In the genomic region with DNA sequence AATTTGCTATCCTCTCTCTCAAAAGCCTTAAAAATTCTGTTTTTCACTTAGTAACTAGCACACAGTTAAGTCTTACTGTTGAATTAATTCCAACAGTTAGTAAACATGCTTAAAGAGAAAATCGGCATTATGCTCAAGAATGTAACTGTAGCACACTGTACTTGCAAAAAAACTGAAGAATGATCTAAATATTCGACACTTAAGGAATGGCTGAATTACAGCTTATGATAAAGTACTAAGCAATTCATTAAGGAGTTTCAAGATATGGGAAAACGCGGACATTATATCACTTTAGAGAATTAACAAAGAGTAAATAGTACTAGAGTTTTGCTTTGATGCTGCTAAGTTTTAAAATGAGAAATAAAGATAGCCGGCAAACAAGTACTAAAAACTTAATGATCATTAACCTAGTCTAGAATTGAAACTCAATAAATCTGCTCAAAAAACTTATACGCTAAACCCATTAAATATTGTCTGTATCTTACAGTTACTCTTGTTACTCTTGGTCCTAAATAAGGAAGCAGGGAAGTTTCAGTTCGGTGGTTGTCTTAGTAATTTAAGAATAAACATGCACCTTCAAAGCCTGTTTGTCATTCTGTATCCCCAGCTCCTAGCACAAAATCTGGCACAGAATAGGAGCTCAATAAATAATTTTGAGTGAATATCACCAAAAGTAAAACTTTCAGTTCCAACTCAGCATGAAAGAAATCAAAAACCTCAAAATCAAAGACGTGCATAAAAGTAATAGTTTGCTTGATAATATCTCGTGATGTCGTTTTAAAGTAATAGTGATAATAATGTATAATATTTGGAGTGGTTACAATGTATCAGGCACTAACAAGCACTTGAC, we compare ENCODE assay signal across 1 cellular context.
TF ChIP-seq lines count a peak whose summit lies in the region.

No MANE protein-coding gene starts in this region.

TF ChIP-seq in GM23338, 12 proteins besides CTCF, POLR2A, EP300 and RAD21 (continued from another document):
- TF ChIP-seq, protein P1, sequence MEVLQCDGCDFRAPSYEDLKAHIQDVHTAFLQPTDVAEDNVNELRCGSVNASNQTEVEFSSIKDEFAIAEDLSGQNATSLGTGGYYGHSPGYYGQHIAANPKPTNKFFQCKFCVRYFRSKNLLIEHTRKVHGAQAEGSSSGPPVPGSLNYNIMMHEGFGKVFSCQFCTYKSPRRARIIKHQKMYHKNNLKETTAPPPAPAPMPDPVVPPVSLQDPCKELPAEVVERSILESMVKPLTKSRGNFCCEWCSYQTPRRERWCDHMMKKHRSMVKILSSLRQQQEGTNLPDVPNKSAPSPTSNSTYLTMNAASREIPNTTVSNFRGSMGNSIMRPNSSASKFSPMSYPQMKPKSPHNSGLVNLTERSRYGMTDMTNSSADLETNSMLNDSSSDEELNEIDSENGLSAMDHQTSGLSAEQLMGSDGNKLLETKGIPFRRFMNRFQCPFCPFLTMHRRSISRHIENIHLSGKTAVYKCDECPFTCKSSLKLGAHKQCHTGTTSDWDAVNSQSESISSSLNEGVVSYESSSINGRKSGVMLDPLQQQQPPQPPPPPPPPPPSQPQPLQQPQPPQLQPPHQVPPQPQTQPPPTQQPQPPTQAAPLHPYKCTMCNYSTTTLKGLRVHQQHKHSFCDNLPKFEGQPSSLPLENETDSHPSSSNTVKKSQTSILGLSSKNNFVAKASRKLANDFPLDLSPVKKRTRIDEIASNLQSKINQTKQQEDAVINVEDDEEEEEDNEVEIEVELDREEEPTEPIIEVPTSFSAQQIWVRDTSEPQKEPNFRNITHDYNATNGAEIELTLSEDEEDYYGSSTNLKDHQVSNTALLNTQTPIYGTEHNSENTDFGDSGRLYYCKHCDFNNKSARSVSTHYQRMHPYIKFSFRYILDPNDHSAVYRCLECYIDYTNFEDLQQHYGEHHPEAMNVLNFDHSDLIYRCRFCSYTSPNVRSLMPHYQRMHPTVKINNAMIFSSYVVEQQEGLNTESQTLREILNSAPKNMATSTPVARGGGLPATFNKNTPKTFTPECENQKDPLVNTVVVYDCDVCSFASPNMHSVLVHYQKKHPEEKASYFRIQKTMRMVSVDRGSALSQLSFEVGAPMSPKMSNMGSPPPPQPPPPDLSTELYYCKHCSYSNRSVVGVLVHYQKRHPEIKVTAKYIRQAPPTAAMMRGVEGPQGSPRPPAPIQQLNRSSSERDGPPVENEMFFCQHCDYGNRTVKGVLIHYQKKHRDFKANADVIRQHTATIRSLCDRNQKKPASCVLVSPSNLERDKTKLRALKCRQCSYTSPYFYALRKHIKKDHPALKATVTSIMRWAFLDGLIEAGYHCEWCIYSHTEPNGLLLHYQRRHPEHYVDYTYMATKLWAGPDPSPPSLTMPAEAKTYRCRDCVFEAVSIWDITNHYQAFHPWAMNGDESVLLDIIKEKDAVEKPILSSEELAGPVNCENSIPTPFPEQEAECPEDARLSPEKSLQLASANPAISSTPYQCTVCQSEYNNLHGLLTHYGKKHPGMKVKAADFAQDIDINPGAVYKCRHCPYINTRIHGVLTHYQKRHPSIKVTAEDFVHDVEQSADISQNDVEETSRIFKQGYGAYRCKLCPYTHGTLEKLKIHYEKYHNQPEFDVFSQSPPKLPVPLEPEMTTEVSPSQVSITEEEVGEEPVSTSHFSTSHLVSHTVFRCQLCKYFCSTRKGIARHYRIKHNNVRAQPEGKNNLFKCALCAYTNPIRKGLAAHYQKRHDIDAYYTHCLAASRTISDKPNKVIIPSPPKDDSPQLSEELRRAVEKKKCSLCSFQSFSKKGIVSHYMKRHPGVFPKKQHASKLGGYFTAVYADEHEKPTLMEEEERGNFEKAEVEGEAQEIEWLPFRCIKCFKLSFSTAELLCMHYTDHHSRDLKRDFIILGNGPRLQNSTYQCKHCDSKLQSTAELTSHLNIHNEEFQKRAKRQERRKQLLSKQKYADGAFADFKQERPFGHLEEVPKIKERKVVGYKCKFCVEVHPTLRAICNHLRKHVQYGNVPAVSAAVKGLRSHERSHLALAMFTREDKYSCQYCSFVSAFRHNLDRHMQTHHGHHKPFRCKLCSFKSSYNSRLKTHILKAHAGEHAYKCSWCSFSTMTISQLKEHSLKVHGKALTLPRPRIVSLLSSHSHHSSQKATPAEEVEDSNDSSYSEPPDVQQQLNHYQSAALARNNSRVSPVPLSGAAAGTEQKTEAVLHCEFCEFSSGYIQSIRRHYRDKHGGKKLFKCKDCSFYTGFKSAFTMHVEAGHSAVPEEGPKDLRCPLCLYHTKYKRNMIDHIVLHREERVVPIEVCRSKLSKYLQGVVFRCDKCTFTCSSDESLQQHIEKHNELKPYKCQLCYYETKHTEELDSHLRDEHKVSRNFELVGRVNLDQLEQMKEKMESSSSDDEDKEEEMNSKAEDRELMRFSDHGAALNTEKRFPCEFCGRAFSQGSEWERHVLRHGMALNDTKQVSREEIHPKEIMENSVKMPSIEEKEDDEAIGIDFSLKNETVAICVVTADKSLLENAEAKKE (CRISPR knock-in tag; IDR thresholded peaks at IDR 0.05): no peak
- TF ChIP-seq, protein P2, sequence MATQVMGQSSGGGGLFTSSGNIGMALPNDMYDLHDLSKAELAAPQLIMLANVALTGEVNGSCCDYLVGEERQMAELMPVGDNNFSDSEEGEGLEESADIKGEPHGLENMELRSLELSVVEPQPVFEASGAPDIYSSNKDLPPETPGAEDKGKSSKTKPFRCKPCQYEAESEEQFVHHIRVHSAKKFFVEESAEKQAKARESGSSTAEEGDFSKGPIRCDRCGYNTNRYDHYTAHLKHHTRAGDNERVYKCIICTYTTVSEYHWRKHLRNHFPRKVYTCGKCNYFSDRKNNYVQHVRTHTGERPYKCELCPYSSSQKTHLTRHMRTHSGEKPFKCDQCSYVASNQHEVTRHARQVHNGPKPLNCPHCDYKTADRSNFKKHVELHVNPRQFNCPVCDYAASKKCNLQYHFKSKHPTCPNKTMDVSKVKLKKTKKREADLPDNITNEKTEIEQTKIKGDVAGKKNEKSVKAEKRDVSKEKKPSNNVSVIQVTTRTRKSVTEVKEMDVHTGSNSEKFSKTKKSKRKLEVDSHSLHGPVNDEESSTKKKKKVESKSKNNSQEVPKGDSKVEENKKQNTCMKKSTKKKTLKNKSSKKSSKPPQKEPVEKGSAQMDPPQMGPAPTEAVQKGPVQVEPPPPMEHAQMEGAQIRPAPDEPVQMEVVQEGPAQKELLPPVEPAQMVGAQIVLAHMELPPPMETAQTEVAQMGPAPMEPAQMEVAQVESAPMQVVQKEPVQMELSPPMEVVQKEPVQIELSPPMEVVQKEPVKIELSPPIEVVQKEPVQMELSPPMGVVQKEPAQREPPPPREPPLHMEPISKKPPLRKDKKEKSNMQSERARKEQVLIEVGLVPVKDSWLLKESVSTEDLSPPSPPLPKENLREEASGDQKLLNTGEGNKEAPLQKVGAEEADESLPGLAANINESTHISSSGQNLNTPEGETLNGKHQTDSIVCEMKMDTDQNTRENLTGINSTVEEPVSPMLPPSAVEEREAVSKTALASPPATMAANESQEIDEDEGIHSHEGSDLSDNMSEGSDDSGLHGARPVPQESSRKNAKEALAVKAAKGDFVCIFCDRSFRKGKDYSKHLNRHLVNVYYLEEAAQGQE (IDR thresholded peaks at IDR 0.05; ENCODE audit: unreplicated experiment): no peak
- TF ChIP-seq STAT1 (IDR thresholded peaks at IDR 0.05; ENCODE audit: unreplicated experiment) (no peak), POLR2AphosphoS5 (IDR thresholded peaks at IDR 0.05; ENCODE audit: low read depth) (no peak)
